18 cellular contexts compared by ENCODE assay signal in genomic region chr22:36770946-36771340, GRCh38. TPM values are rescaled to one million over a fixed set of nuclear protein-coding genes. Genes with fewer than 3 reads are reported as not detected.
DNase-seq lines count a peak whose midpoint lies in the region; ATAC-seq and TF ChIP-seq lines count a peak whose summit lies in the region.
"Had no signal": no experiment of that assay in that cellular context is flagged by ENCODE, and none has a peak within 500 bp of the region (broad histone marks: within the 10 kb centered on the region; RNA-seq: fewer than 3 reads in every experiment).

No MANE protein-coding gene starts in this region.

- H3K4me2 ChIP-seq in BLaER1 treated with 17β-estradiol and CSF1 and Interleukin-3, amounts not matched to agents 10 nM and 100 nM, result peak overlapping the region; percentile 72 to 93 (median 85)

- no peaks in the 10 kb centered on the region for H3K9me3 Mint-ChIP-seq in chondrocyte (ENCODE audit: low read depth)
- H3K9me3 Mint-ChIP-seq: CD4-positive, alpha-beta T cell had no signal

- H3K4me3 ChIP-seq in BLaER1 treated with 17β-estradiol and CSF1 and Interleukin-3, amounts not matched to agents 10 nM and 100 nM, result no peak overlapping the region

- H3K36me3 ChIP-seq in BLaER1 treated with 17β-estradiol and CSF1 and Interleukin-3, amounts not matched to agents 10 nM and 100 nM, result peaks cover 0 to under 1% (median 0%) of the 10 kb centered on the region in 11 experiments; a peak in 1 of 22 replicates

- peaks cover 0 to 7% (median 0%) of the 10 kb centered on the region in 11 experiments; a peak in 2 of 22 replicates for H4K20me1 ChIP-seq in BLaER1 treated with 17β-estradiol and CSF1 and Interleukin-3, amounts not matched to agents 10 nM and 100 nM

- no peaks in the 10 kb centered on the region for H3K9me3 ChIP-seq in BLaER1 treated with 17β-estradiol and CSF1 and Interleukin-3, amounts not matched to agents 10 nM and 100 nM (replicated peaks in 1 of 11)

- peaks cover 2% of the 10 kb centered on the region for H3K36me3 Mint-ChIP-seq in chondrocyte (ENCODE audit: low read depth)

- H3K9ac ChIP-seq in BLaER1 treated with 17β-estradiol and CSF1 and Interleukin-3, amounts not matched to agents 10 nM and 100 nM, result peak overlapping the region in 7 of 11 experiments; percentile 7 to 61 (median 44); a peak in 9 of 22 replicates

- no peak overlapping the region for H3K27ac Mint-ChIP-seq in chondrocyte (ENCODE audit: unreplicated experiment)
- H3K27ac Mint-ChIP-seq: CD4-positive, alpha-beta T cell had no signal

- no peak for ATAC-seq in omental fat pad (ENCODE audit: low FRiP score)
- ATAC-seq in HG02798 (IDR thresholded peaks at IDR 0.05; ENCODE audit: poor library complexity, unreplicated experiment), result no peak
- ATAC-seq in GM19324 (IDR thresholded peaks at IDR 0.05; ENCODE audit: low FRiP score, unreplicated experiment), result no peak

- peak overlapping the region in 8 of 11 experiments; percentile 7 to 75 (median 62); a peak in 13 of 22 replicates for H3K27ac ChIP-seq in BLaER1 treated with 17β-estradiol and CSF1 and Interleukin-3, amounts not matched to agents 10 nM and 100 nM
- H3K27ac ChIP-seq: HL-60 had no signal

- no peaks in the 10 kb centered on the region for H3K27me3 ChIP-seq in BLaER1 treated with 17β-estradiol and CSF1 and Interleukin-3, amounts not matched to agents 10 nM and 100 nM

- peaks cover 11% of the 10 kb centered on the region for H3K4me1 Mint-ChIP-seq in chondrocyte (ENCODE audit: low read depth)

- no peaks in the 10 kb centered on the region for H3K27me3 Mint-ChIP-seq in chondrocyte (ENCODE audit: low read depth)
- H3K27me3 Mint-ChIP-seq: CD4-positive, alpha-beta T cell had no signal

- H3K4me3 Mint-ChIP-seq in chondrocyte (ENCODE audit: unreplicated experiment), result no peak overlapping the region
- H3K4me3 Mint-ChIP-seq: CD4-positive, alpha-beta T cell had no signal

- peaks cover 69 to 93% (median 91%) of the 10 kb centered on the region in 10 experiments for H3K4me1 ChIP-seq in BLaER1 treated with 17β-estradiol and CSF1 and Interleukin-3, amounts not matched to agents 10 nM and 100 nM

- DNase-seq in Kasumi-1 (lab: John Stamatoyannopoulos, UW) (peak; percentile 37 to 54), chondrocyte (ENCODE audit: low spot score) (peak; percentile 62), omental fat pad (ENCODE audit: low spot score) (peak; percentile 9), amniotic stem cell (lab: John Stamatoyannopoulos, UW) (no peak), superior temporal gyrus (ENCODE audit: extremely low spot score) (no peak)
- DNase-seq: CD4-positive, alpha-beta T cell; NCI-H1436; NCI-H2029; NCI-H2171 treated with DMSO at 0.1 percent for 48 hours; NCI-H446 treated with DMSO at 0.1 percent for 48 hours; NK-92 treated with Interleukin-12 subunit alpha and Interleukin-12 subunit beta, amount 100 ng/mL, for 24 hours; OCI-M1; SIG-M5 had no signal

- no peak for TF ChIP-seq CTCF in chondrocyte (IDR thresholded peaks at IDR 0.05)
- TF ChIP-seq CTCF in omental fat pad (IDR thresholded peaks at IDR 0.05), result no peak

RNA-seq across cellular contexts. Expression of gene IFT27, which starts 5.0 kb away (rescaled TPM):
- total RNA-seq in chondrocyte, result 23.0 to 31.4 TPM (median 24.4 TPM) in 3 replicates
- total RNA-seq in omental fat pad, result 10 to 100 TPM in 2 of 4 donors, 1 to 10 TPM in 2; 4.4 to 15.8 (median 10.8) TPM

RNA-seq across cellular contexts. Expression of gene PVALB, which starts 45.9 kb away (rescaled TPM):
- total RNA-seq in chondrocyte (not detected in 3 replicates), omental fat pad (not detected)
- total RNA-seq: CD4-positive, alpha-beta T cell; RPMI7951 had no signal

Comparison
In these comparisons a context has a peak if more than half of its experiments do, and no peak if none do; other contexts are left out.
1. DNase-seq: peak in Kasumi-1 (2 of 2), chondrocyte (single experiment) and omental fat pad (single experiment); none in amniotic stem cell (single experiment) and superior temporal gyrus (single experiment).